In genomic region chr11:134478176-134478575, GRCh38 we compare ENCODE assay signal across 12 cellular contexts.
DNase-seq lines count a peak whose midpoint lies in the region; ATAC-seq and TF ChIP-seq lines count a peak whose summit lies in the region.
"Had no signal": no experiment of that assay in that cellular context is flagged by ENCODE, and none has a peak within 500 bp of the region (broad histone marks: within the 10 kb centered on the region; RNA-seq: fewer than 3 reads in every experiment).

No MANE protein-coding gene starts in this region.

- DNase-seq in WTC11 (ENCODE audit: low spot score), result no peak
- peak; percentile 35 for DNase-seq in endodermal cell
- peak; percentile 55 for DNase-seq in type B pancreatic cell (ENCODE audit: extremely low spot score, unreplicated experiment)
- DNase-seq in T-helper 2 cell, result no peak
- DNase-seq: ACHN; CD4-positive, alpha-beta T cell; GOT3 had no signal

- 90 to 100% methylated on average over 1 to 7 of the region's 7 CpGs for WGBS in endodermal cell (ENCODE audit: insufficient coverage in 1 of 2, insufficient read length in 1 of 2), 2 experiments

- H3K27me3 ChIP-seq in endodermal cell (ENCODE audit: control insufficient read depth, insufficient read depth, low read length, poor library complexity, severe bottlenecking), result peaks cover 23% of the 10 kb centered on the region

- TF ChIP-seq CTCF in WTC11 (IDR thresholded peaks at IDR 0.05) (no peak), endodermal cell (conservative IDR thresholded peaks at IDR 0.05) (no peak), type B pancreatic cell (conservative IDR thresholded peaks at IDR 0.05) (no peak)

- H3K36me3 Mint-ChIP-seq in WTC11 (no peaks in the 10 kb centered on the region), endodermal cell (ENCODE audit: low read depth) (no peaks in the 10 kb centered on the region), type B pancreatic cell (no peaks in the 10 kb centered on the region)

- CTCF ChIA-PET in WTC11 (lab: Charles Lee), result interaction anchor here (1.4 kb wide), 1 partner anchor 12 kb away, joined by 4 read pairs; no protein-coding TSS in a partner anchor

- H3K9me3 ChIP-seq in endodermal cell (ENCODE audit: control insufficient read depth, low read length), result no peaks in the 10 kb centered on the region
- H3K9me3 ChIP-seq: Caco-2, HAP-1 had no signal

- ATAC-seq in WTC11 (peak; percentile 25), GM19035 (IDR thresholded peaks at IDR 0.05; ENCODE audit: unreplicated experiment) (no peak), HG02571 (IDR thresholded peaks at IDR 0.05; ENCODE audit: unreplicated experiment) (no peak)

- POLR2A ChIA-PET in WTC11 (lab: Charles Lee), result no interaction called here

- H3K4me3 Mint-ChIP-seq in WTC11 (no peak overlapping the region), endodermal cell (no peak overlapping the region), type B pancreatic cell (no peak overlapping the region)
- H3K4me3 Mint-ChIP-seq: CD4-positive, alpha-beta T cell had no signal

- H3K9ac ChIP-seq in endodermal cell (ENCODE audit: extremely low read depth, low read length, poor library complexity, severe bottlenecking), result no peak overlapping the region

- H3K4me1 ChIP-seq in endodermal cell (ENCODE audit: control insufficient read depth, insufficient read depth, low read length), result no peaks in the 10 kb centered on the region
- H3K4me1 ChIP-seq: Caco-2, HAP-1 had no signal

- no peak overlapping the region for H3K27ac ChIP-seq in endodermal cell (ENCODE audit: low read depth, low read length)
- H3K27ac ChIP-seq: C4-2B had no signal

- H3K27me3 Mint-ChIP-seq in WTC11 (ENCODE audit: low read depth) (no peaks in the 10 kb centered on the region), endodermal cell (ENCODE audit: insufficient read depth) (peaks cover 31% of the 10 kb centered on the region), type B pancreatic cell (peaks cover 56% of the 10 kb centered on the region)

- no peak overlapping the region for H3K4me3 ChIP-seq in endodermal cell (ENCODE audit: low read length)
- H3K4me3 ChIP-seq: HAP-1 had no signal

- H3K27ac Mint-ChIP-seq in WTC11, result no peak overlapping the region
- no peak overlapping the region for H3K27ac Mint-ChIP-seq in endodermal cell
- no peak overlapping the region for H3K27ac Mint-ChIP-seq in type B pancreatic cell
- H3K27ac Mint-ChIP-seq: CD4-positive, alpha-beta T cell had no signal

- H3K4me1 Mint-ChIP-seq in WTC11, result peaks cover 37% of the 10 kb centered on the region
- no peaks in the 10 kb centered on the region for H3K4me1 Mint-ChIP-seq in endodermal cell
- no peaks in the 10 kb centered on the region for H3K4me1 Mint-ChIP-seq in type B pancreatic cell (ENCODE audit: unreplicated experiment)

- no peaks in the 10 kb centered on the region for H3K9me3 Mint-ChIP-seq in WTC11
- H3K9me3 Mint-ChIP-seq in endodermal cell, result no peaks in the 10 kb centered on the region
- peaks cover 5% of the 10 kb centered on the region for H3K9me3 Mint-ChIP-seq in type B pancreatic cell
- H3K9me3 Mint-ChIP-seq: CD4-positive, alpha-beta T cell had no signal

- no peaks in the 10 kb centered on the region for H3K36me3 ChIP-seq in endodermal cell (ENCODE audit: control insufficient read depth, insufficient read depth, low read length)
- H3K36me3 ChIP-seq: HAP-1 had no signal

TF ChIP-seq in WTC11, 78 proteins besides CTCF, POLR2A, EP300 and RAD21:
- TF ChIP-seq TP53 (CRISPR knock-in tag; IDR thresholded peaks at IDR 0.05) (no peak), CREM (CRISPR knock-in tag; IDR thresholded peaks at IDR 0.05) (no peak), SOX15 (CRISPR knock-in tag; IDR thresholded peaks at IDR 0.05) (no peak), ZNF671 (CRISPR knock-in tag; IDR thresholded peaks at IDR 0.05) (no peak), MAX (CRISPR knock-in tag; IDR thresholded peaks at IDR 0.05) (no peak), FOXK1 (CRISPR knock-in tag; IDR thresholded peaks at IDR 0.05) (no peak)

Comparison
In these comparisons a context has a peak if more than half of its experiments do, and no peak if none do; other contexts are left out.
1. DNase-seq: peak in endodermal cell (single experiment) and type B pancreatic cell (single experiment); none in WTC11 (single experiment) and T-helper 2 cell (0 of 5).